ENCODE assay signal across 12 cellular contexts in the genomic region with DNA sequence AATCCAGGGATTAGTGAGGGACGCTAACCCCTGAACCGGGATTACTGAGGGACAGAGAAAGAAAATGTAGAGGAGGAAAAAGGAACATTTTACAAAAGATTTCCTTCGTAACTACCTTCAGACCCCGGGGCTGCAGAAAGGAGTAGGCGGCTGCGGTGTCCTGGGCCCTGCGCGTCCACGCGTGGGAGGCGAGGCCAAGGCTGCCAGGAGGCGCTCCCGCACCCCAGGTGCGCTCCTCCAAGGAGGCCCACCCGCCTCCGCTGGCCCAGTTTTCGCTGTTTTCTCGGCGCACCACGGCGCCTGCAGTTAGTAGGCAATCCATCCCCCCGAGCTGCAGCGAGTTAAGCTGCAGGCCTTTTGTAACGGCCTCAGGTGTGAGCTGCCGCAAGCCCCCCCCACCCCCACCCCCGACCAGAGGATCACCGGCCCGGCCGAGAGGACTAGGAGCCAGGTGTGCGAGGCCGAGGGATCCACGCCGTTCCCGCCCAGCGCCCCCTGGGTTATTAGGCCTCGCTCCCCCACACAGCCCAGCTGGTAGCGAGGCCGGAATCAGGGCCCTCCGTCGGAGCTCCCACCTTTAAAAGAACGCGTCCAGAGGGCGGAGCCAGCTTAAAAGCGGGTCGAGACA.
DNase-seq lines count a peak whose midpoint lies in the region; ATAC-seq, FAIRE-seq and TF ChIP-seq lines count a peak whose summit lies in the region.
"Had no signal": no experiment of that assay in that cellular context is flagged by ENCODE, and none has a peak within 500 bp of the region (broad histone marks: within the 10 kb centered on the region; RNA-seq: fewer than 3 reads in every experiment).

No MANE protein-coding gene starts in this region.

- H3K9ac ChIP-seq in SU-DHL-6 (ENCODE audit: low read length) = peak overlapping the region; percentile 56
- H3K9ac ChIP-seq in astrocyte (ENCODE audit: low read length) = no peak overlapping the region

- H4K20me1 ChIP-seq in SU-DHL-6 (ENCODE audit: low read depth, low read length) (no peaks in the 10 kb centered on the region), astrocyte (ENCODE audit: insufficient read depth, low read length) (no peaks in the 10 kb centered on the region), PC-9 (ENCODE audit: insufficient read depth) (no peaks in the 10 kb centered on the region)

- peak overlapping the region; percentile 64 for H3K27ac ChIP-seq in CD8-positive, alpha-beta T cell (ENCODE audit: low read depth, low read length)
- H3K27ac ChIP-seq in SU-DHL-6 (ENCODE audit: low read depth, low read length) (peak overlapping the region; percentile 96), astrocyte (ENCODE audit: low read depth, low read length) (no peak overlapping the region), PC-9 (no peak overlapping the region)
- H3K27ac ChIP-seq: heart left ventricle had no signal

- no peaks in the 10 kb centered on the region for H3K36me3 ChIP-seq in CD8-positive, alpha-beta T cell (ENCODE audit: insufficient read depth, low read length)
- no peaks in the 10 kb centered on the region for H3K36me3 ChIP-seq in SU-DHL-6 (ENCODE audit: low read length)
- H3K36me3 ChIP-seq in astrocyte (ENCODE audit: insufficient read depth, low read length) = no peaks in the 10 kb centered on the region
- no peaks in the 10 kb centered on the region for H3K36me3 ChIP-seq in PC-9 (ENCODE audit: low read depth)
- H3K36me3 ChIP-seq: heart left ventricle had no signal

- peak overlapping the region; percentile 97 for H3K27ac Mint-ChIP-seq in CD8-positive, alpha-beta T cell
- H3K27ac Mint-ChIP-seq in astrocyte (ENCODE audit: unreplicated experiment) = no peak overlapping the region
- peak overlapping the region; percentile 43 to 57 for H3K27ac Mint-ChIP-seq in natural killer cell treated with Interleukin-12 subunit alpha and Interleukin-12 subunit beta and Interleukin-15 and Interleukin-18, amount 100 ng/mL, for 72 hours

- intact Hi-C loops in CD8-positive, alpha-beta T cell (cut with DNase I, micrococcal nuclease) = loop anchor here in 1 of 2 experiments (10.0 kb wide), 1 partner anchor 1072 kb away; no protein-coding TSS in a partner anchor
- intact Hi-C loops in PC-9 (cut with micrococcal nuclease; ENCODE audit: unreplicated experiment) = no loop called here

- H3F3A ChIP-seq in SU-DHL-6 (ENCODE audit: insufficient read depth) (peaks cover 28% of the 10 kb centered on the region), PC-9 (ENCODE audit: insufficient read depth, low read depth) (no peaks in the 10 kb centered on the region)

- peaks cover 58% of the 10 kb centered on the region for H3K4me1 Mint-ChIP-seq in CD8-positive, alpha-beta T cell (ENCODE audit: low read depth)
- peaks cover 10% of the 10 kb centered on the region for H3K4me1 Mint-ChIP-seq in astrocyte (ENCODE audit: low read depth, unreplicated experiment)
- H3K4me1 Mint-ChIP-seq in natural killer cell treated with Interleukin-12 subunit alpha and Interleukin-12 subunit beta and Interleukin-15 and Interleukin-18, amount 100 ng/mL, for 72 hours (ENCODE audit: low read depth in 2 of 2) = peaks cover 18 to 21% of the 10 kb centered on the region in 2 donors

- H3K4me3 Mint-ChIP-seq in CD8-positive, alpha-beta T cell = peak overlapping the region; percentile 73
- H3K4me3 Mint-ChIP-seq in astrocyte (ENCODE audit: unreplicated experiment) = no peak overlapping the region
- peak overlapping the region; percentile 35 for H3K4me3 Mint-ChIP-seq in natural killer cell treated with Interleukin-12 subunit alpha and Interleukin-12 subunit beta and Interleukin-15 and Interleukin-18, amount 100 ng/mL, for 72 hours

- H3K27me3 ChIP-seq in CD8-positive, alpha-beta T cell (ENCODE audit: insufficient read depth, low read length) = peaks cover 3% of the 10 kb centered on the region
- H3K27me3 ChIP-seq in SU-DHL-6 (ENCODE audit: low read length) (no peaks in the 10 kb centered on the region), astrocyte (ENCODE audit: insufficient read depth, low read length) (peaks cover 25% of the 10 kb centered on the region), PC-9 (ENCODE audit: insufficient read depth, low read depth) (no peaks in the 10 kb centered on the region)

- no peak for FAIRE-seq in astrocyte (lab: Jason Lieb, UNC)
- FAIRE-seq in H54 (lab: Jason Lieb, UNC) = no peak

- H3K4me1 ChIP-seq in CD8-positive, alpha-beta T cell (ENCODE audit: insufficient read depth, low read length) = peaks cover 45% of the 10 kb centered on the region
- H3K4me1 ChIP-seq in astrocyte (ENCODE audit: insufficient read depth, low read length) = no peaks in the 10 kb centered on the region
- H3K4me1 ChIP-seq in PC-9 (replicated peaks; ENCODE audit: insufficient read depth) = no peaks in the 10 kb centered on the region

- H3K9me3 Mint-ChIP-seq in CD8-positive, alpha-beta T cell = no peaks in the 10 kb centered on the region
- H3K9me3 Mint-ChIP-seq in astrocyte (ENCODE audit: unreplicated experiment) = no peaks in the 10 kb centered on the region
- H3K9me3 Mint-ChIP-seq in natural killer cell treated with Interleukin-12 subunit alpha and Interleukin-12 subunit beta and Interleukin-15 and Interleukin-18, amount 100 ng/mL, for 72 hours = no peaks in the 10 kb centered on the region

- DNase-seq in CD8-positive, alpha-beta T cell = peak in 4 of 7 experiments; percentile 14 to 53 (median 26)
- DNase-seq in astrocyte (ENCODE audit: low read depth) = no peak
- DNase-seq in natural killer cell treated with Interleukin-12 subunit alpha and Interleukin-12 subunit beta and Interleukin-15 and Interleukin-18, amount 100 ng/mL, for 72 hours (ENCODE audit: low spot score) = no peak
- DNase-seq in PC-9 = no peak
- DNase-seq in NCI-H446 (lab: John Stamatoyannopoulos, UW) = no peak
- no peak for DNase-seq in H54 (ENCODE audit: insufficient read length, low spot score)
- DNase-seq: heart left ventricle, NCI-H1092 treated with DMSO at 0.1 percent for 48 hours, occipital lobe, RPMI8226 had no signal

- H3K9me3 ChIP-seq in CD8-positive, alpha-beta T cell (ENCODE audit: low read length) = no peaks in the 10 kb centered on the region
- H3K9me3 ChIP-seq in SU-DHL-6 (ENCODE audit: insufficient read depth, low read length) (no peaks in the 10 kb centered on the region), astrocyte (ENCODE audit: insufficient read depth, low read depth, low read length) (no peaks in the 10 kb centered on the region), PC-9 (ENCODE audit: insufficient read depth, low read depth) (no peaks in the 10 kb centered on the region; the same call in 1 of the 2 replicates)
- H3K9me3 ChIP-seq: heart left ventricle had no signal

- H3K79me2 ChIP-seq in SU-DHL-6 (ENCODE audit: insufficient read depth, low read length) (no peaks in the 10 kb centered on the region), astrocyte (ENCODE audit: insufficient read depth, low read length) (no peaks in the 10 kb centered on the region), PC-9 (ENCODE audit: low read depth) (no peaks in the 10 kb centered on the region)

- H3K4me3 ChIP-seq in CD8-positive, alpha-beta T cell (ENCODE audit: low read depth, low read length) = peak overlapping the region; percentile 37
- H3K4me3 ChIP-seq in SU-DHL-6 (ENCODE audit: insufficient read depth, low read length, poor library complexity, severe bottlenecking) (peak overlapping the region; percentile 43), astrocyte (ENCODE audit: insufficient read depth, low read depth, low read length) (no peak overlapping the region), PC-9 (no peak overlapping the region)

- no peaks in the 10 kb centered on the region for H3K9me2 ChIP-seq in SU-DHL-6 (replicated peaks; ENCODE audit: insufficient read depth, low read length)
- no peaks in the 10 kb centered on the region for H3K9me2 ChIP-seq in PC-9 (ENCODE audit: insufficient read depth)

- TF ChIP-seq CTCF in CD8-positive, alpha-beta T cell (IDR thresholded peaks at IDR 0.05) = no peak
- TF ChIP-seq CTCF in SU-DHL-6 (IDR thresholded peaks at IDR 0.05; ENCODE audit: insufficient read depth, low read length, poor library complexity, severe bottlenecking) (no peak), astrocyte (IDR thresholded peaks at IDR 0.05; ENCODE audit: insufficient read depth, low read depth, low read length) (no peak), PC-9 (conservative IDR thresholded peaks at IDR 0.05) (no peak)

- H2AFZ ChIP-seq in SU-DHL-6 (ENCODE audit: low read depth, low read length, severe bottlenecking) (peak overlapping the region; percentile 36), astrocyte (ENCODE audit: low read depth, low read length) (no peak overlapping the region), PC-9 (no peak overlapping the region)

- H3K4me2 ChIP-seq in SU-DHL-6 (ENCODE audit: low read depth, low read length, poor library complexity, severe bottlenecking) = peak overlapping the region; percentile 76
- H3K4me2 ChIP-seq in astrocyte (ENCODE audit: low read length) = peak overlapping the region; percentile 36
- no peak overlapping the region for H3K4me2 ChIP-seq in PC-9

- BruUV-seq in PC-9 (replicated peaks; lab: Mats Ljungman, UMichigan) = no TSS peak

- peak; percentile 35 for ATAC-seq in CD8-positive, alpha-beta T cell
- ATAC-seq in natural killer cell treated with Interleukin-12 subunit alpha and Interleukin-12 subunit beta and Interleukin-15 and Interleukin-18, amount 100 ng/mL, for 72 hours = no peak
- no peak for ATAC-seq in HG02759 (IDR thresholded peaks at IDR 0.05; ENCODE audit: unreplicated experiment)
- ATAC-seq: heart left ventricle had no signal

- no peak for TF ChIP-seq POLR2A in H54 (IDR thresholded peaks at IDR 0.05; ENCODE audit: low read depth, low read length)

- POLR2A ChIA-PET in CD8-positive, alpha-beta T cell (lab: Charles Lee) = interaction anchor here (0.9 to 2.1 kb wide), 3 partner anchors 12 to 60 kb away, joined by 3 to 4 read pairs (median 3); no protein-coding TSS in a partner anchor
- POLR2A ChIA-PET in PC-9 (lab: Charles Lee; ENCODE audit: unreplicated experiment) = no interaction called here

- peaks cover 8% of the 10 kb centered on the region for H3K27me3 Mint-ChIP-seq in CD8-positive, alpha-beta T cell (ENCODE audit: low read depth)
- H3K27me3 Mint-ChIP-seq in astrocyte (ENCODE audit: low read depth, unreplicated experiment) = peaks cover 41% of the 10 kb centered on the region
- H3K27me3 Mint-ChIP-seq in natural killer cell treated with Interleukin-12 subunit alpha and Interleukin-12 subunit beta and Interleukin-15 and Interleukin-18, amount 100 ng/mL, for 72 hours = peaks cover 57 to 71% of the 10 kb centered on the region in 2 donors

- no peaks in the 10 kb centered on the region for H3K36me3 Mint-ChIP-seq in CD8-positive, alpha-beta T cell
- H3K36me3 Mint-ChIP-seq in astrocyte (ENCODE audit: low read depth, unreplicated experiment) = no peaks in the 10 kb centered on the region
- peaks cover 4% of the 10 kb centered on the region for H3K36me3 Mint-ChIP-seq in natural killer cell treated with Interleukin-12 subunit alpha and Interleukin-12 subunit beta and Interleukin-15 and Interleukin-18, amount 100 ng/mL, for 72 hours

- CTCF ChIA-PET in CD8-positive, alpha-beta T cell (lab: Charles Lee) = no interaction called here
- CTCF ChIA-PET in PC-9 (lab: Charles Lee) = no interaction called here

Comparison
In these comparisons a context has a peak if more than half of its experiments do, and no peak if none do; other contexts are left out.
1. DNase-seq: peak in CD8-positive, alpha-beta T cell (4 of 7); none in astrocyte (single experiment), natural killer cell treated with Interleukin-12 subunit alpha and Interleukin-12 subunit beta and Interleukin-15 and Interleukin-18, amount 100 ng/mL, for 72 hours (single experiment), PC-9 (0 of 2), NCI-H446 (0 of 2) and H54 (single experiment).
2. H3K27ac ChIP-seq: peak in CD8-positive, alpha-beta T cell (single experiment) and SU-DHL-6 (single experiment); none in astrocyte (single experiment) and PC-9 (single experiment).
3. H3K4me3 ChIP-seq: peak in CD8-positive, alpha-beta T cell (single experiment) and SU-DHL-6 (single experiment); none in astrocyte (single experiment) and PC-9 (single experiment).